ENCODE assay signal across 8 cellular contexts in genomic region chr19:39891660-39892505, GRCh38. TPM values are rescaled to one million over a fixed set of nuclear protein-coding genes. Genes with fewer than 3 reads are reported as not detected.
DNase-seq lines count a peak whose midpoint lies in the region; ATAC-seq and TF ChIP-seq lines count a peak whose summit lies in the region.
"Not testable (repeated sequence)": the region's sequence is repeated elsewhere in the genome, so short reads cannot be mapped to it uniquely, and the experiment has no call there.

No MANE protein-coding gene starts in this region.

- not testable (repeated sequence) for H3K27ac Mint-ChIP-seq in activated naive CD8-positive, alpha-beta T cell treated with anti-CD3 and anti-CD28 coated beads, Interleukin-2, amount 50 U/mL, for 24 hours; stimulated activated memory B cell treated with anti-CD40 and anti-IgM and Interleukin-4, amounts not matched to agents 10 μg/mL and 1 μg/mL and 100 μg/mL, for 72 hours
- H3K27ac Mint-ChIP-seq in effector memory CD8-positive, alpha-beta T cell: peak overlapping the region; percentile 0 to 33

- not testable (repeated sequence) for H3K4me2 ChIP-seq in osteoblast (ENCODE audit: insufficient read depth, low read length)

- not testable (repeated sequence) for H3K27me3 ChIP-seq in H7 (ENCODE audit: control insufficient read depth, insufficient read depth, low read length); osteoblast (ENCODE audit: insufficient read depth, low read length)
- peaks cover 16% of the 10 kb centered on the region for H3K27me3 ChIP-seq in lower lobe of right lung (ENCODE audit: low read depth)

- H3K27me3 Mint-ChIP-seq in activated naive CD8-positive, alpha-beta T cell treated with anti-CD3 and anti-CD28 coated beads, Interleukin-2, amount 50 U/mL, for 24 hours; effector memory CD8-positive, alpha-beta T cell; stimulated activated memory B cell treated with anti-CD40 and anti-IgM and Interleukin-4, amounts not matched to agents 10 μg/mL and 1 μg/mL and 100 μg/mL, for 72 hours: not testable (repeated sequence)

- TF ChIP-seq CTCF in lower lobe of right lung (IDR thresholded peaks at IDR 0.05); osteoblast (IDR thresholded peaks at IDR 0.05; ENCODE audit: extremely low read depth, low read depth, low read length): not testable (repeated sequence)

- H3K36me3 Mint-ChIP-seq in activated naive CD8-positive, alpha-beta T cell treated with anti-CD3 and anti-CD28 coated beads, Interleukin-2, amount 50 U/mL, for 24 hours (ENCODE audit: low read depth); effector memory CD8-positive, alpha-beta T cell (ENCODE audit: insufficient read depth); stimulated activated memory B cell treated with anti-CD40 and anti-IgM and Interleukin-4, amounts not matched to agents 10 μg/mL and 1 μg/mL and 100 μg/mL, for 72 hours: not testable (repeated sequence)

- H3K4me1 ChIP-seq in lower lobe of right lung; osteoblast (ENCODE audit: insufficient read depth, low read length): not testable (repeated sequence)

- H3K27ac ChIP-seq in lower lobe of right lung; osteoblast (ENCODE audit: low read depth, low read length): not testable (repeated sequence)

- not testable (repeated sequence) for H3K4me1 Mint-ChIP-seq in activated naive CD8-positive, alpha-beta T cell treated with anti-CD3 and anti-CD28 coated beads, Interleukin-2, amount 50 U/mL, for 24 hours; stimulated activated memory B cell treated with anti-CD40 and anti-IgM and Interleukin-4, amounts not matched to agents 10 μg/mL and 1 μg/mL and 100 μg/mL, for 72 hours
- H3K4me1 Mint-ChIP-seq in effector memory CD8-positive, alpha-beta T cell (ENCODE audit: low read depth in 2 of 2): peaks cover 0 to 34% of the 10 kb centered on the region in 2 donors

- ATAC-seq in activated naive CD8-positive, alpha-beta T cell treated with anti-CD3 and anti-CD28 coated beads, Interleukin-2, amount 50 U/mL, for 24 hours: peak; percentile 9
- not testable (repeated sequence) for ATAC-seq in effector memory CD8-positive, alpha-beta T cell (replicated peaks)
- peak; percentile 47 for ATAC-seq in left ventricle myocardium superior
- ATAC-seq in lower lobe of right lung: peak; percentile 8 to 54
- ATAC-seq in stimulated activated memory B cell treated with anti-CD40 and anti-IgM and Interleukin-4, amounts not matched to agents 10 μg/mL and 1 μg/mL and 100 μg/mL, for 72 hours: peak; percentile 25

- not testable (repeated sequence) for H3K9me3 Mint-ChIP-seq in activated naive CD8-positive, alpha-beta T cell treated with anti-CD3 and anti-CD28 coated beads, Interleukin-2, amount 50 U/mL, for 24 hours; effector memory CD8-positive, alpha-beta T cell; stimulated activated memory B cell treated with anti-CD40 and anti-IgM and Interleukin-4, amounts not matched to agents 10 μg/mL and 1 μg/mL and 100 μg/mL, for 72 hours

- not testable (repeated sequence) for H3K4me3 Mint-ChIP-seq in activated naive CD8-positive, alpha-beta T cell treated with anti-CD3 and anti-CD28 coated beads, Interleukin-2, amount 50 U/mL, for 24 hours; stimulated activated memory B cell treated with anti-CD40 and anti-IgM and Interleukin-4, amounts not matched to agents 10 μg/mL and 1 μg/mL and 100 μg/mL, for 72 hours
- peak overlapping the region in 1 of 2 donors; percentile 72 for H3K4me3 Mint-ChIP-seq in effector memory CD8-positive, alpha-beta T cell

- H3K9me3 ChIP-seq in lower lobe of right lung; osteoblast (ENCODE audit: low read depth, low read length): not testable (repeated sequence)

- H3K4me3 ChIP-seq in H7 (ENCODE audit: insufficient read depth, low read depth, low read length); lower lobe of right lung; osteoblast (ENCODE audit: insufficient read depth, low read length): not testable (repeated sequence)

- not testable (repeated sequence) for H3K36me3 ChIP-seq in H7 (replicated peaks; ENCODE audit: control insufficient read depth, insufficient read depth, low read length); lower lobe of right lung; osteoblast (ENCODE audit: insufficient read depth, low read length)

- intact Hi-C loops in left ventricle myocardium superior (cut with micrococcal nuclease); lower lobe of right lung (cut with DNase I): not testable (repeated sequence)

- H4K20me1 ChIP-seq in osteoblast (ENCODE audit: insufficient read depth, low read length): not testable (repeated sequence)

- DNase-seq in H7 (peak; percentile 78), SHP77 (lab: John Stamatoyannopoulos, UW) (peak; percentile 77 to 85), osteoblast (ENCODE audit: insufficient read length, low spot score, missing footprints) (peak; percentile 72)
- not testable (repeated sequence) for DNase-seq in activated naive CD8-positive, alpha-beta T cell treated with anti-CD3 and anti-CD28 coated beads, Interleukin-2, amount 50 U/mL, for 24 hours; effector memory CD8-positive, alpha-beta T cell; left ventricle myocardium superior; lower lobe of right lung

- H3K79me2 ChIP-seq in osteoblast (ENCODE audit: insufficient read depth, low read length): not testable (repeated sequence)

- not testable (repeated sequence) for H2AFZ ChIP-seq in osteoblast (ENCODE audit: low read length)

RNA-seq across cellular contexts. Expression of gene FCGBP, which starts 42.6 kb away (rescaled TPM):
- total RNA-seq in H7 (2014; rRNA removed; shearing (Covaris generic)): 0.10 and 0.22 TPM in 2 replicates
- total RNA-seq in left ventricle myocardium superior: 13.0 TPM
- total RNA-seq in lower lobe of right lung: 95.3 TPM
- under 0.01 TPM in 2 replicates for total RNA-seq in osteoblast

RNA-seq across cellular contexts. Expression of gene FBL, which starts 45.7 kb away (rescaled TPM):
- 376 and 414 TPM in 2 replicates for total RNA-seq in H7 (2014; rRNA removed; shearing (Covaris generic))
- total RNA-seq in left ventricle myocardium superior (57.3 TPM), lower lobe of right lung (117 TPM), osteoblast (69.0 and 87.2 TPM in 2 replicates)

RNA-seq across cellular contexts. Expression of gene DYRK1B, which starts 57.9 kb away (rescaled TPM):
- 5.4 and 6.9 TPM in 2 replicates for total RNA-seq in H7 (2014; rRNA removed; shearing (Covaris generic))
- total RNA-seq in left ventricle myocardium superior: 27.3 TPM
- 28.4 TPM for total RNA-seq in lower lobe of right lung
- 17.1 and 19.5 TPM in 2 replicates for total RNA-seq in osteoblast

Comparison
In these comparisons a context has a peak if more than half of its experiments do, and no peak if none do; other contexts are left out.
1. RNA of gene FCGBP, which starts 42.6 kb away (total RNA-seq): 95.3 TPM in lower lobe of right lung (single experiment) and 13.0 TPM in left ventricle myocardium superior (single experiment); 0.10 to 0.22 TPM in H7 and under 0.01 TPM in osteoblast; every median in the first group is over 10 times any median in the second.